In genomic region chr1:171142081-171142450, GRCh38 we compare ENCODE assay signal across 10 cellular contexts.
DNase-seq lines count a peak whose midpoint lies in the region; ATAC-seq and TF ChIP-seq lines count a peak whose summit lies in the region.
"Had no signal": no experiment of that assay in that cellular context is flagged by ENCODE, and none has a peak within 500 bp of the region (broad histone marks: within the 10 kb centered on the region; RNA-seq: fewer than 3 reads in every experiment).

No MANE protein-coding gene starts in this region.

- H3K4me3 ChIP-seq in brain microvascular endothelial cell (ENCODE audit: low read depth, low read length), result no peak overlapping the region

- H3K27me3 ChIP-seq in brain microvascular endothelial cell (replicated peaks), result no peaks in the 10 kb centered on the region

- TF ChIP-seq CTCF in brain microvascular endothelial cell (IDR thresholded peaks at IDR 0.05; ENCODE audit: low read depth, low read length, missing control alignments), result no peak

- in situ Hi-C loops in brain microvascular endothelial cell (cut with HindIII; ENCODE audit: low pct_ligation_motif_present, low sequenced_read_pairs), result no loop called here

- no peak for ATAC-seq in GM21619 (IDR thresholded peaks at IDR 0.05; ENCODE audit: unreplicated experiment)
- ATAC-seq: activated CD4-positive, alpha-beta T cell treated with anti-CD3 and anti-CD28 coated beads for 36 hours had no signal

- peak overlapping the region; percentile 12 for H3K27ac ChIP-seq in brain microvascular endothelial cell

- peak; percentile 96 for DNase-seq in EH (ENCODE audit: low read depth)
- DNase-seq in brain microvascular endothelial cell, result peak; percentile 11
- peak; percentile 74 for DNase-seq in iris pigment epithelial cell (ENCODE audit: low read depth)
- DNase-seq in putamen (ENCODE audit: low spot score), result peak; percentile 47
- DNase-seq in NCI-H2196 treated with DMSO at 0.1 percent for 48 hours (lab: John Stamatoyannopoulos, UW; ENCODE audit: unreplicated experiment), result no peak
- no peak for DNase-seq in NCI-H1105 (lab: John Stamatoyannopoulos, UW)
- no peak for DNase-seq in epidermal melanocyte (ENCODE audit: insufficient read length, low spot score)
- DNase-seq: activated CD4-positive, alpha-beta T cell treated with anti-CD3 and anti-CD28 coated beads for 36 hours; CD4-positive, CD25-positive, alpha-beta regulatory T cell had no signal

- H3K36me3 ChIP-seq in brain microvascular endothelial cell (replicated peaks), result no peaks in the 10 kb centered on the region

Comparison
In these comparisons a context has a peak if more than half of its experiments do, and no peak if none do; other contexts are left out.
1. DNase-seq: peak in EH (single experiment), brain microvascular endothelial cell (single experiment), iris pigment epithelial cell (single experiment) and putamen (single experiment); none in NCI-H2196 treated with DMSO at 0.1 percent for 48 hours (single experiment), NCI-H1105 (single experiment) and epidermal melanocyte (single experiment).